ENCODE assay signal across 8 cellular contexts in the genomic region with DNA sequence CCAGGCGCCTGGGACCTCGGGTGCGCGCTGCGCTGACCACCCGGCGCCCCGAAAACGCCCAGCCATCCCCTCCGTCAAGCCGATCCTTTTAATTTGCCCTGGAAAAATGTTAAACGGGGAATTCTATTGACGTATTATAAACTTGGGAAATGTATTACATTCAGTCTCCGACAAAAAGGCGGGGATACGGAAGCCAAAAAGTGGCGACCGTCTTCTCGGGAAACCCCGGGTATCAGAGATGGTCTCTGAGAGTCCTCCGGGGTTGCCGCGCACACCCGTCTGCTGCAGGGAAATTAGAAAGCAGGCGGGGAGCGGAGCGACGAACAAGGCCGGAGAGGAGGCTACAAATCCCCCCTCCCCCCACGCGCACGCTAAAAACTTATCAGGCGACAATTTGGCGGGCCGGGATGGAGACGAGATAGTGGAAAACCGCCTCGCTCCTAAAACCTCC. TPM values are rescaled to one million over a fixed set of nuclear protein-coding genes. Genes with fewer than 3 reads are reported as not detected.
DNase-seq lines count a peak whose midpoint lies in the region; ATAC-seq, FAIRE-seq and TF ChIP-seq lines count a peak whose summit lies in the region.

No MANE protein-coding gene starts in this region.

- no peak for FAIRE-seq in urothelium cell line (lab: Jason Lieb, UNC)

- BruUV-seq in Calu3 (replicated peaks; lab: Mats Ljungman, UMichigan) = no TSS peak

- CTCF ChIA-PET in Calu3 (lab: Charles Lee) = interaction anchor here (0.5 to 2.1 kb wide), 10 partner anchors 29 to 1697 kb away, joined by 3 to 19 read pairs (median 4); no protein-coding TSS in a partner anchor

- H3K4me3 Mint-ChIP-seq in Calu3 (ENCODE audit: low read depth, unreplicated experiment) = peak overlapping the region; percentile 79

- intact Hi-C loops in Calu3 (cut with micrococcal nuclease; ENCODE audit: unreplicated experiment) = loop anchor here (1.0 to 5.0 kb wide), 5 partner anchors 117 to 283 kb away; no protein-coding TSS in a partner anchor

- peaks cover 33% of the 10 kb centered on the region for H3K4me1 Mint-ChIP-seq in Calu3 (ENCODE audit: low read depth, unreplicated experiment)

- H3K36me3 Mint-ChIP-seq in Calu3 (ENCODE audit: insufficient read depth, unreplicated experiment) = peaks cover 26% of the 10 kb centered on the region

- peak; percentile 44 for DNase-seq in Calu3
- peak; percentile 20 for DNase-seq in NCI-H82 treated with DMSO at 0.1 percent for 48 hours (lab: John Stamatoyannopoulos, UW; ENCODE audit: unreplicated experiment)
- peak; percentile 13 for DNase-seq in epithelial cell of esophagus (ENCODE audit: low read depth)
- DNase-seq in urothelium cell line (ENCODE audit: low spot score) = no peak
- no peak for DNase-seq in NK-92 treated with Interleukin-12 subunit alpha and Interleukin-12 subunit beta, amount 100 ng/mL, for 24 hours (lab: John Stamatoyannopoulos, UW)

- H3K4me3 ChIP-seq in epithelial cell of esophagus (ENCODE audit: low read length) (peak overlapping the region; percentile 38), neutrophil (ENCODE audit: low read depth in 1 of 2, low read length in 1 of 2) (peak overlapping the region; percentile 27 to 33)

- peaks cover 30% of the 10 kb centered on the region for H3K27me3 Mint-ChIP-seq in Calu3 (ENCODE audit: unreplicated experiment)

- no peaks in the 10 kb centered on the region for H3K36me3 ChIP-seq in neutrophil

- TF ChIP-seq CTCF in Calu3 (IDR thresholded peaks at IDR 0.05; ENCODE audit: unreplicated experiment) (no peak), epithelial cell of esophagus (IDR thresholded peaks at IDR 0.05; ENCODE audit: insufficient read depth, low read depth, low read length, missing control alignments) (no peak), neutrophil (IDR thresholded peaks at IDR 0.05) (no peak)

- no peaks in the 10 kb centered on the region for H3K9me3 ChIP-seq in neutrophil

- no peaks in the 10 kb centered on the region for H3K9me3 Mint-ChIP-seq in Calu3 (ENCODE audit: low read depth, unreplicated experiment)

- H3K27ac ChIP-seq in neutrophil = no peak overlapping the region

- no peak for ATAC-seq in GM21619 (IDR thresholded peaks at IDR 0.05; ENCODE audit: unreplicated experiment)
- ATAC-seq in GM18498 (IDR thresholded peaks at IDR 0.05; ENCODE audit: unreplicated experiment) = no peak

- H3K27me3 ChIP-seq in neutrophil = peaks cover 82% of the 10 kb centered on the region

- peaks cover 21 to 24% of the 10 kb centered on the region in 2 experiments for H3K4me1 ChIP-seq in neutrophil (ENCODE audit: control insufficient read depth in 1 of 2, insufficient read depth in 1 of 2, low read depth in 1 of 2, low read length in 1 of 2)

- H3K27ac Mint-ChIP-seq in Calu3 (ENCODE audit: unreplicated experiment) = peak overlapping the region; percentile 40

RNA-seq across cellular contexts. Expression of a gene that starts 1.5 kb away (rescaled TPM):
- total RNA-seq in Calu3 (2022) = 7.6 and 9.5 TPM in 2 replicates

RNA-seq across cellular contexts. Expression of a gene that starts 32.6 kb away (rescaled TPM):
- total RNA-seq in Calu3 (2022) = 90.3 and 98.5 TPM in 2 replicates

Comparison
In these comparisons a context has a peak if more than half of its experiments do, and no peak if none do; other contexts are left out.
1. DNase-seq: peak in Calu3 (single experiment), NCI-H82 treated with DMSO at 0.1 percent for 48 hours (single experiment) and epithelial cell of esophagus (single experiment); none in urothelium cell line (single experiment) and NK-92 treated with Interleukin-12 subunit alpha and Interleukin-12 subunit beta, amount 100 ng/mL, for 24 hours (single experiment).